In the genomic region with DNA sequence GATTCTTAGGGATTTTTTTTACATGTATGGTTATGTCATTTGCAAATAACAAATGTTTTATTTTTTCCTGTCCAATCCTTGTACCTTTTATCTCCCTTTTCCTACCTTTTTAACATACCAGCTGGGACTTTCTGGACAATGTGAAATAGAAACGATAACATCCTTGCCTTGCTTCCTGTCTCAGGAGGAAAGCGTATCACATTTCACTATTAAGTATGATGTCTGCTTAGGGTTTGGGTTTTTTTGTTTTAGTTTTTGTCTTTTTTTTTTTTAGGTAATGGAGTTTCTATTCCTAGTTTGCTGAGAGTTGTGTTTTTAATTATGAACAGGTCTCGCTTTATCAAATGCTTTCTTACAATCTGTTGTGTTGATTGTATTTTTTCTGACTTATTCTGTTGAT, we compare ENCODE assay signal across 23 cellular contexts.
DNase-seq lines count a peak whose midpoint lies in the region; ATAC-seq, FAIRE-seq and TF ChIP-seq lines count a peak whose summit lies in the region.
"Had no signal": no experiment of that assay in that cellular context is flagged by ENCODE, and none has a peak within 500 bp of the region (broad histone marks: within the 10 kb centered on the region; RNA-seq: fewer than 3 reads in every experiment).

No MANE protein-coding gene starts in this region.

- H3K4me3 Mint-ChIP-seq in nephron, result no peak overlapping the region
- H3K4me3 Mint-ChIP-seq: B cell; CD4-positive, CD25-positive, alpha-beta regulatory T cell; IgD-negative memory B cell had no signal

- H3K27ac Mint-ChIP-seq in nephron, result peak overlapping the region; percentile 81 to 91 (median 85)
- H3K27ac Mint-ChIP-seq: B cell had no signal

- peaks cover 12% of the 10 kb centered on the region for H3K9me3 Mint-ChIP-seq in nephron

- H3K27ac ChIP-seq in KMS-11, result peak overlapping the region; percentile 20; the same call in 1 of the 2 replicates
- H3K27ac ChIP-seq: A549, Peyer's patch had no signal

- H3K4me3 ChIP-seq in KMS-11 (IDR thresholded peaks at IDR 0.05; ENCODE audit: insufficient read depth, low read depth, low read length), result no peak overlapping the region
- H3K4me3 ChIP-seq in BE2C (ENCODE audit: low read depth, low read length), result no peak overlapping the region
- H3K4me3 ChIP-seq: A549, GM12878, Peyer's patch had no signal

- TF ChIP-seq CTCF in KMS-11 (conservative IDR thresholded peaks at IDR 0.05; ENCODE audit: low read depth, low read length), result no peak
- TF ChIP-seq CTCF in nephron (IDR thresholded peaks at IDR 0.05; ENCODE audit: unreplicated experiment in 3 of 3), result no peak
- no peak for TF ChIP-seq CTCF in BE2C (IDR thresholded peaks at IDR 0.05; ENCODE audit: low read depth, low read length)

- no peak overlapping the region for H2AFZ ChIP-seq in KMS-11 (ENCODE audit: low read depth)

- ATAC-seq in GM18870 (IDR thresholded peaks at IDR 0.05; ENCODE audit: unreplicated experiment), result no peak
- ATAC-seq: A549, GM12878, SK-N-SH treated with all-trans-retinoic acid at 6 μM for 48 hours had no signal

- H3K36me3 ChIP-seq in KMS-11 (ENCODE audit: insufficient read depth), result no peaks in the 10 kb centered on the region
- H3K36me3 ChIP-seq in BE2C, result no peaks in the 10 kb centered on the region
- H3K36me3 ChIP-seq: Peyer's patch had no signal

- peak overlapping the region; percentile 38 for H3K4me2 ChIP-seq in KMS-11
- H3K4me2 ChIP-seq: A549 had no signal

- H3K79me2 ChIP-seq in KMS-11 (ENCODE audit: insufficient read depth, low read depth), result no peaks in the 10 kb centered on the region

- intact Hi-C loops in posterior vena cava (cut with DNase I), result no loop called here

- H3K9ac ChIP-seq in KMS-11, result no peak overlapping the region

- H3K36me3 Mint-ChIP-seq in nephron (ENCODE audit: low read depth), result no peaks in the 10 kb centered on the region

- DNase-seq in NCI-H2171 (lab: John Stamatoyannopoulos, UW) (peak; percentile 18), BE2C (no peak), posterior vena cava (ENCODE audit: low spot score) (no peak)
- DNase-seq: CD4-positive, CD25-positive, alpha-beta regulatory T cell; DND-41; GOT3; HCEC 1CT; NCI-H1092; NCI-H1436; NCI-H187 treated with DMSO at 0.1 percent for 48 hours; NCI-H2107; NCI-H345; NCI-H82; Peyer's patch had no signal

- peak; percentile 50 for FAIRE-seq in endometrium (lab: Jason Lieb, UNC)
- FAIRE-seq: A549, GM12878 had no signal

- H3K27me3 Mint-ChIP-seq in nephron (ENCODE audit: low read depth), result peaks cover 4% of the 10 kb centered on the region
- H3K27me3 Mint-ChIP-seq: CD4-positive, CD25-positive, alpha-beta regulatory T cell; IgD-negative memory B cell had no signal

- no peaks in the 10 kb centered on the region for H4K20me1 ChIP-seq in KMS-11 (ENCODE audit: insufficient read depth)

- no peaks in the 10 kb centered on the region for H3K9me3 ChIP-seq in BE2C
- H3K9me3 ChIP-seq: A549, Peyer's patch had no signal

- H3K4me1 ChIP-seq in KMS-11 (ENCODE audit: low read depth, poor library complexity, severe bottlenecking), result peaks cover 20% of the 10 kb centered on the region
- H3K4me1 ChIP-seq in BE2C, result no peaks in the 10 kb centered on the region
- H3K4me1 ChIP-seq: Peyer's patch had no signal

- peaks cover 34% of the 10 kb centered on the region for H3K4me1 Mint-ChIP-seq in nephron
- H3K4me1 Mint-ChIP-seq: B cell, IgD-negative memory B cell had no signal

- H3K27me3 ChIP-seq in KMS-11 (ENCODE audit: insufficient read depth, low read depth) (no peaks in the 10 kb centered on the region), BE2C (no peaks in the 10 kb centered on the region)
- H3K27me3 ChIP-seq: Peyer's patch had no signal
